Comparison of ENCODE assay signal across 8 cellular contexts in genomic region chr7:99141756-99142726, GRCh38. TPM values are rescaled to one million over a fixed set of nuclear protein-coding genes. Genes with fewer than 3 reads are reported as not detected.
DNase-seq lines count a peak whose midpoint lies in the region; ATAC-seq and TF ChIP-seq lines count a peak whose summit lies in the region.

No MANE protein-coding gene starts in this region.

- peak overlapping the region; percentile 84 to 92 for H4K8ac ChIP-seq in IMR-90 (ENCODE audit: low read depth in 2 of 2, low read length in 2 of 2)

- H3K36me3 Mint-ChIP-seq in chondrocyte (ENCODE audit: low read depth): no peaks in the 10 kb centered on the region

- H3K79me1 ChIP-seq in IMR-90 (ENCODE audit: low read depth in 1 of 2, low read length in 2 of 2): peaks cover 8 to 38% of the 10 kb centered on the region in 2 experiments; a peak in 3 of 4 replicates

- peak overlapping the region; percentile 82 for H3K4me3 Mint-ChIP-seq in chondrocyte (ENCODE audit: unreplicated experiment)

- no peaks in the 10 kb centered on the region; the same call in 1 of the 2 replicates for H3K9me1 ChIP-seq in IMR-90 (ENCODE audit: insufficient read depth, low read length)

- peak; percentile 6 for TF ChIP-seq CTCF in AG10803 (conservative IDR thresholded peaks at IDR 0.05; ENCODE audit: low read length)
- no peak for TF ChIP-seq CTCF in IMR-90 (conservative IDR thresholded peaks at IDR 0.05; ENCODE audit: low read depth, low read length)
- TF ChIP-seq CTCF in chondrocyte (IDR thresholded peaks at IDR 0.05): peak; percentile 6

- H3K23ac ChIP-seq in IMR-90 (ENCODE audit: low read depth, low read length): peak overlapping the region; percentile 93

- H2AK5ac ChIP-seq in IMR-90 (ENCODE audit: low read depth, low read length): peak overlapping the region; percentile 85

- H2AK9ac ChIP-seq in IMR-90 (replicated peaks; ENCODE audit: low read depth, low read length, poor library complexity): peak overlapping the region; percentile 96

- peak overlapping the region; percentile 89 for H3K56ac ChIP-seq in IMR-90 (ENCODE audit: extremely low read depth, insufficient read depth, low read length)

- peak overlapping the region; percentile 83 for H3K4me2 ChIP-seq in IMR-90 (ENCODE audit: low read depth, low read length)

- CTCF ChIA-PET in IMR-90 (lab: Yijun Ruan, JAX): interaction anchor here (0.6 kb wide), 1 partner anchor 31 kb away, joined by 4 read pairs; no protein-coding TSS in a partner anchor

- H3K4ac ChIP-seq in IMR-90 (ENCODE audit: low read depth, low read length): peak overlapping the region; percentile 77

- intact Hi-C loops in IMR-90 (cut with micrococcal nuclease): loop anchor here (1.0 to 5.0 kb wide), 3 partner anchors 69 to 185 kb away; partner anchors contain the start of gene ARPC1A

- H3K4me1 ChIP-seq in IMR-90 (ENCODE audit: control insufficient read depth, insufficient read depth, low read length): peaks cover 7% of the 10 kb centered on the region

- H4K5ac ChIP-seq in IMR-90 (ENCODE audit: low read depth, low read length): peak overlapping the region; percentile 33

- no peak for TF ChIP-seq RAD21 in IMR-90 (IDR thresholded peaks at IDR 0.05; ENCODE audit: low read length)

- H2BK120ac ChIP-seq in IMR-90 (ENCODE audit: low read depth, low read length): peak overlapping the region; percentile 82

- POLR2A ChIA-PET in IMR-90 (lab: Charles Lee; ENCODE audit: unreplicated experiment): interaction anchor here (0.6 kb wide), 1 partner anchor 183 kb away, joined by 6 read pairs; no protein-coding TSS in a partner anchor

- peaks cover 55% of the 10 kb centered on the region for H3K4me1 Mint-ChIP-seq in chondrocyte (ENCODE audit: low read depth)

- peak; percentile 63 for ATAC-seq in IMR-90 (ENCODE audit: low read depth)
- ATAC-seq in left lobe of liver: peak; percentile 50
- ATAC-seq in HG02884 (IDR thresholded peaks at IDR 0.05; ENCODE audit: unreplicated experiment): no peak
- no peak for ATAC-seq in HG03378 (IDR thresholded peaks at IDR 0.05; ENCODE audit: unreplicated experiment)

- peak overlapping the region; percentile 9 for H2BK20ac ChIP-seq in IMR-90 (ENCODE audit: low read depth, low read length)

- H4K20me1 ChIP-seq in IMR-90 (ENCODE audit: insufficient read depth, low read length): peaks cover 33% of the 10 kb centered on the region

- H3K27ac Mint-ChIP-seq in chondrocyte (ENCODE audit: unreplicated experiment): peak overlapping the region; percentile 96

- dilution Hi-C loops in IMR-90 (cut with HindIII; ENCODE audit: low sequenced_read_pairs, unreplicated experiment): no loop called here

- no peaks in the 10 kb centered on the region for H3K9me3 Mint-ChIP-seq in chondrocyte (ENCODE audit: low read depth)

- no peaks in the 10 kb centered on the region for H3K27me3 ChIP-seq in IMR-90 (ENCODE audit: control insufficient read depth, insufficient read depth, low read length)

- H2AFZ ChIP-seq in IMR-90 (replicated peaks; ENCODE audit: low read length, poor library complexity): peak overlapping the region; percentile 53

- no peaks in the 10 kb centered on the region for H3K9me3 ChIP-seq in IMR-90 (ENCODE audit: control insufficient read depth, insufficient read depth, low read length)

- 10% methylated on average over 20 of the region's 30 CpGs; no CpG with 5 or more reads in 1 of the 2 experiments for WGBS in IMR-90 (ENCODE audit: extremely low coverage in 2 of 2, insufficient read length in 1 of 2), 2 experiments

- H3K18ac ChIP-seq in IMR-90 (ENCODE audit: low read depth, low read length): peak overlapping the region; percentile 63

- H3K36me3 ChIP-seq in IMR-90 (ENCODE audit: control insufficient read depth, insufficient read depth, low read length): no peaks in the 10 kb centered on the region

- H3K27me3 Mint-ChIP-seq in chondrocyte (ENCODE audit: low read depth): no peaks in the 10 kb centered on the region

- H3K4me3 ChIP-seq in AG10803 (ENCODE audit: low read length) (peak overlapping the region; percentile 71), IMR-90 (ENCODE audit: insufficient read depth, low read depth, low read length) (peak overlapping the region; percentile 99)

- peak overlapping the region; percentile 82 for H2BK5ac ChIP-seq in IMR-90 (ENCODE audit: low read depth, low read length, poor library complexity, severe bottlenecking)

- peak overlapping the region; percentile 94 for H4K91ac ChIP-seq in IMR-90 (ENCODE audit: insufficient read depth, low read depth, low read length)

- peak overlapping the region; percentile 83 for H3K9ac ChIP-seq in IMR-90 (ENCODE audit: low read depth, low read length)

- in situ Hi-C loops in IMR-90 (cut with MboI; ENCODE audit: low sequenced_read_pairs): no loop called here

- H3K27ac ChIP-seq in IMR-90 (ENCODE audit: insufficient read depth, low read length): peak overlapping the region; percentile 90

- peak overlapping the region; percentile 59; the same call in 2 of the 3 replicates for H2BK15ac ChIP-seq in IMR-90 (ENCODE audit: low read depth, low read length)

- TF ChIP-seq POLR2A in IMR-90 (IDR thresholded peaks at IDR 0.05; ENCODE audit: low read depth, low read length): peak; percentile 58; the same call in 1 of the 2 replicates

- peak; percentile 88 for DNase-seq in AG10803 (ENCODE audit: low read depth)
- DNase-seq in IMR-90: peak; percentile 79
- peak; percentile 76 for DNase-seq in activated CD4-positive, alpha-beta T cell treated with anti-CD3 and anti-CD28 coated beads for 4 hours
- no peak for DNase-seq in chondrocyte (ENCODE audit: low spot score)
- DNase-seq in left lobe of liver (ENCODE audit: low spot score): peak; percentile 68
- DNase-seq in stimulated activated CD4-positive, alpha-beta T cell treated with anti-CD3 and anti-CD28 coated beads, Interleukin-1b, Interleukin-23, amount 100 ng/mL, for 1 hour (ENCODE audit: low read depth in 2 of 2): peak; percentile 44 to 54

- peak overlapping the region; percentile 94 for H3K14ac ChIP-seq in IMR-90 (replicated peaks; ENCODE audit: low read depth, low read length)

- TSS peak; percentile 39 for BruUV-seq in IMR-90 (replicated peaks; lab: Mats Ljungman, UMichigan)

TF ChIP-seq in IMR-90, 13 proteins besides CTCF, POLR2A, EP300 and RAD21:
- TF ChIP-seq NFE2L2 (IDR thresholded peaks at IDR 0.05; ENCODE audit: low read depth, low read length) (no peak), ELK1 (IDR thresholded peaks at IDR 0.05; ENCODE audit: borderline replicate concordance, low read depth, low read length) (no peak), SMC3 (IDR thresholded peaks at IDR 0.05; ENCODE audit: low read depth, low read length) (peak; percentile 4; the same call in 1 of the 2 replicates)

RNA-seq across cellular contexts. Expression of gene SMURF1, which starts 1.9 kb away (rescaled TPM):
- total RNA-seq in IMR-90 (2012; rRNA removed) (20.3 and 21.7 TPM in 2 replicates), chondrocyte (28.2 to 32.2 TPM (median 30.2 TPM) in 3 replicates), left lobe of liver (13.5 TPM)
- polyA plus RNA-seq in IMR-90 (2012; rRNA removed): 13.3 and 13.4 TPM in 2 replicates
- 6.4 and 8.0 TPM in 2 replicates for polyA plus RNA-seq in IMR-90 (2012; cell fraction: cytosol; rRNA removed)
- 24.1 and 44.4 TPM in 2 replicates for polyA plus RNA-seq in IMR-90 (2012; cell fraction: nucleus; rRNA removed; ENCODE audit: low replicate concordance)

Comparison
In these comparisons a context has a peak if more than half of its experiments do, and no peak if none do; other contexts are left out.
1. ATAC-seq: peak in IMR-90 (single experiment) and left lobe of liver (single experiment); none in HG02884 (single experiment) and HG03378 (single experiment).